In the genomic region with DNA sequence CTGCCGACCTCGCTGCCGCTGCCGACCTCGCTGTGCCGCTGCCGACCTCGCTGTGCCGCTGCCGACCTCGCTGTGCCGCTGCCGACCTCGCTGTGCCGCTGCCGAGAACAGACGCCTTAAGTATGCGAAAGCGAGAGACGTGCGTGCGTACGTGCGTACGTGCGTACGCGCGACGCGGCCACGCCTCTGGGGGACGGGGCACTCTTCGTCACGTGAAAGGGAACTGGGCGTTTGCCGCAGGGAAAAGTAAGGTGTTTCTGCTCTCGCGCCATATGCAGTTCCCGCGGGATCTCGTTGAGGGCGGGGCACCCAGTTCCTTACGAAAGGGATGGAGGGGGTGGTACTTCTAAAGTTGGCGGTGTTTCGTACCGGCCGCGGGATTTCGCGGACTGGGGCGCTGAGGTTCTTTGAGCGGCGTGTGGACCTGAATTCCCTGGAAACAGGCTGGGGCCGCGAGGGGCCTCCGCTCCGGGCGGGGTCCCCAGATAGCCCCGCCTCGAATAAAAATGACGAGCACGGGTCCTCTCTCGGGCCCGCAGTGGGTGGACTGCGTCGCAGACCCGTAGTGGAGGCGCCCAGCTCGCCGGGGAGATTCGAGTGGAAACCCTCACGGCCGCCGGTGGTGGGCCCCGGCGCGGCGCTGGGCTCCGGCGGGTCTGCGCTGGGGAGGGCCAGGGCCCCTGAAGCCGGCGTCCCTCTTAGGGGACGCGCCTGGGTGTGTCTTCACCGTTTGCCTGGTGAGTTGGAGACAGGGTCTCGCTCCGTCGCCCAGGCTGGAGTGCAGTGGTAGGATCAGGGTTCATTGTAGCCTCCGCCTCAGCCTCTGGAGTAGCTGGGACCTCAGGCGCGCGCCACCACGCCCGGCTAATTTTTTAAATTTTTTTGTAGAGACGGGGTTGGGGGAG, we compare ENCODE assay signal across 8 cellular contexts. TPM values are rescaled to one million over a fixed set of nuclear protein-coding genes. Genes with fewer than 3 reads are reported as not detected.
DNase-seq lines count a peak whose midpoint lies in the region; ATAC-seq and TF ChIP-seq lines count a peak whose summit lies in the region.

A gene (minus strand): TSS at position 94 of the 905 bp plus-strand sequence. CDS start 167 bp downstream, outside the sequence.

- peaks cover 30% of the 10 kb centered on the region for H3K4me1 ChIP-seq in CD8-positive, alpha-beta T cell (ENCODE audit: insufficient read depth, low read length)
- peaks cover 30% of the 10 kb centered on the region for H3K4me1 ChIP-seq in lower lobe of right lung

- H3K36me3 Mint-ChIP-seq in CD8-positive, alpha-beta T cell: peaks cover 32% of the 10 kb centered on the region

- H3K27ac ChIP-seq in CD8-positive, alpha-beta T cell (ENCODE audit: low read depth, low read length): peak within 1 kb of the TSS; percentile 87
- H3K27ac ChIP-seq in lower lobe of right lung: peak within 1 kb of the TSS; percentile 93

- CTCF ChIA-PET in CD8-positive, alpha-beta T cell (lab: Charles Lee): interaction anchor here (1.1 to 2.3 kb wide), 2 partner anchors 46 to 107 kb away, joined by 3 to 10 read pairs; a partner anchor contains a TSS

- H3K4me3 Mint-ChIP-seq in CD8-positive, alpha-beta T cell: peak within 1 kb of the TSS; percentile 98

- no peaks in the 10 kb centered on the region for H3K9me3 ChIP-seq in CD8-positive, alpha-beta T cell (ENCODE audit: low read length)
- no peaks in the 10 kb centered on the region for H3K9me3 ChIP-seq in lower lobe of right lung

- no peaks in the 10 kb centered on the region for H3K9me3 Mint-ChIP-seq in CD8-positive, alpha-beta T cell

- peaks cover 11% of the 10 kb centered on the region for H3K36me3 ChIP-seq in CD8-positive, alpha-beta T cell (ENCODE audit: insufficient read depth, low read length)
- H3K36me3 ChIP-seq in lower lobe of right lung: peaks cover 27% of the 10 kb centered on the region

- POLR2A ChIA-PET in CD8-positive, alpha-beta T cell (lab: Charles Lee): interaction anchor here (0.7 to 1.0 kb wide), 3 partner anchors 10 to 870 kb away, joined by 3 to 5 read pairs (median 3); no protein-coding TSS in a partner anchor

- H3K27me3 ChIP-seq in CD8-positive, alpha-beta T cell (ENCODE audit: insufficient read depth, low read length): no peaks in the 10 kb centered on the region
- H3K27me3 ChIP-seq in lower lobe of right lung (ENCODE audit: low read depth): no peaks in the 10 kb centered on the region

- H3K27me3 Mint-ChIP-seq in CD8-positive, alpha-beta T cell (ENCODE audit: low read depth): no peaks in the 10 kb centered on the region

- ATAC-seq in CD8-positive, alpha-beta T cell: peak; percentile 91
- ATAC-seq in GM19467 (IDR thresholded peaks at IDR 0.05; ENCODE audit: unreplicated experiment): peak; percentile 80
- ATAC-seq in lower lobe of right lung: peak; percentile 98 to 99

- no peak for TF ChIP-seq CTCF in CD8-positive, alpha-beta T cell (IDR thresholded peaks at IDR 0.05)
- no peak for TF ChIP-seq CTCF in lower lobe of right lung (IDR thresholded peaks at IDR 0.05)

- DNase-seq in CD8-positive, alpha-beta T cell: peak; percentile 92 to 98 (median 94)
- DNase-seq in HS-5 (ENCODE audit: low read depth) (peak; percentile 96), lower lobe of right lung (peak; percentile 99)
- DNase-seq in NK-92 treated with Interleukin-12 subunit alpha and Interleukin-12 subunit beta, amount 100 ng/mL, for 24 hours (lab: John Stamatoyannopoulos, UW): peak; percentile 95
- peak; percentile 97 for DNase-seq in activated CD8-positive, alpha-beta memory T cell treated with anti-CD3 and anti-CD28 coated beads for 24 hours
- DNase-seq in effector CD4-positive, alpha-beta T cell: peak; percentile 96
- peak; percentile 92 to 97 (median 95) for DNase-seq in stimulated activated CD4-positive, alpha-beta T cell treated with anti-CD3 and anti-CD28 coated beads, TNF-alpha, amount 100 ng/mL, for 24 hours (ENCODE audit: low read depth in 3 of 3)

- peak within 1 kb of the TSS; percentile 85 for H3K4me3 ChIP-seq in CD8-positive, alpha-beta T cell (ENCODE audit: low read depth, low read length)
- H3K4me3 ChIP-seq in lower lobe of right lung: peak within 1 kb of the TSS; percentile 91

- peaks cover 47% of the 10 kb centered on the region for H3K4me1 Mint-ChIP-seq in CD8-positive, alpha-beta T cell (ENCODE audit: low read depth)

- intact Hi-C loops in CD8-positive, alpha-beta T cell (cut with DNase I, micrococcal nuclease): loop anchor here (1.0 to 5.0 kb wide), 7 partner anchors 46 to 370 kb away; a partner anchor contains a TSS
- intact Hi-C loops in lower lobe of right lung (cut with DNase I): no loop called here

- H3K27ac Mint-ChIP-seq in CD8-positive, alpha-beta T cell: peak within 1 kb of the TSS; percentile 95

RNA-seq across cellular contexts. Expression of the gene that starts here (rescaled TPM):
- 100 to 1,000 TPM; 121 to 123 TPM for total RNA-seq in CD8-positive, alpha-beta T cell
- total RNA-seq in lower lobe of right lung: 54.1 TPM

Comparison
In these comparisons a context has a peak if more than half of its experiments do, and no peak if none do; other contexts are left out.
1. Peak in every context shown above with its lines: DNase-seq, ATAC-seq, H3K4me3 ChIP-seq and H3K27ac ChIP-seq.